ENCODE assay signal across 19 cellular contexts in genomic region chr3:177622520-177622919, GRCh38.
A peak's percentile ranks its signal among the peaks of the same experiment; 100 is the strongest.
DNase-seq lines count a peak whose midpoint lies in the region; ATAC-seq and TF ChIP-seq lines count a peak whose summit lies in the region.
"Had no signal": no experiment of that assay in that cellular context is flagged by ENCODE, and none has a peak within 500 bp of the region (broad histone marks: within the 10 kb centered on the region; RNA-seq: fewer than 3 reads in every experiment).

No MANE protein-coding gene starts in this region.

- H3K4me3 Mint-ChIP-seq in Caco-2 (ENCODE audit: unreplicated experiment) = no peak overlapping the region
- H3K4me3 Mint-ChIP-seq in mesothelial cell of epicardium = no peak overlapping the region
- H3K4me3 Mint-ChIP-seq: activated naive CD8-positive, alpha-beta T cell had no signal

- intact Hi-C loops in Caco-2 (cut with micrococcal nuclease; ENCODE audit: unreplicated experiment) = loop anchor here (1.0 kb wide), 2 partner anchors 50 to 155 kb away; no protein-coding TSS in a partner anchor

- H3K9me3 Mint-ChIP-seq in Caco-2 (ENCODE audit: unreplicated experiment) (no peaks in the 10 kb centered on the region), mesothelial cell of epicardium (peaks cover 5% of the 10 kb centered on the region)

- CTCF ChIA-PET in Caco-2 (lab: Charles Lee) = interaction anchor here (0.7 to 1.1 kb wide), 6 partner anchors 8 to 763 kb away, joined by 3 to 11 read pairs (median 4); no protein-coding TSS in a partner anchor

- TF ChIP-seq EP300 in Ishikawa (IDR thresholded peaks at IDR 0.05; ENCODE audit: borderline replicate concordance) = no peak

- H3K27me3 Mint-ChIP-seq in Caco-2 (ENCODE audit: insufficient read depth, unreplicated experiment) (no peaks in the 10 kb centered on the region), mesothelial cell of epicardium (ENCODE audit: low read depth) (no peaks in the 10 kb centered on the region)
- H3K27me3 Mint-ChIP-seq: activated naive CD8-positive, alpha-beta T cell had no signal

- H3K4me1 Mint-ChIP-seq in Caco-2 (ENCODE audit: low read depth, unreplicated experiment) = peaks cover 31% of the 10 kb centered on the region
- H3K4me1 Mint-ChIP-seq in mesothelial cell of epicardium = peaks cover 33% of the 10 kb centered on the region

- no peak for ATAC-seq in HG02642 (IDR thresholded peaks at IDR 0.05; ENCODE audit: poor library complexity, unreplicated experiment)
- no peak for ATAC-seq in GM18519 (IDR thresholded peaks at IDR 0.05; ENCODE audit: low FRiP score, unreplicated experiment)
- no peak for ATAC-seq in GM18505 (IDR thresholded peaks at IDR 0.05; ENCODE audit: unreplicated experiment)

- no peak overlapping the region for H3K4me3 ChIP-seq in Caco-2 (ENCODE audit: low read depth, low read length)
- H3K4me3 ChIP-seq: colonic mucosa, Peyer's patch, right lobe of liver, thyroid gland had no signal

- BruUV-seq in Caco-2 (replicated peaks; lab: Mats Ljungman, UMichigan) = no TSS peak

- no peaks in the 10 kb centered on the region for H3K27me3 ChIP-seq in Caco-2 (replicated peaks; ENCODE audit: control insufficient read depth, insufficient read depth, low read length)
- H3K27me3 ChIP-seq: colonic mucosa, Peyer's patch, right lobe of liver, thyroid gland had no signal

- DNase-seq in Caco-2 (peak in 1 of 2 experiments; percentile 36), dermis microvascular lymphatic vessel endothelial cell (ENCODE audit: low read depth in 2 of 2) (peak; percentile 72 to 80), mesothelial cell of epicardium (ENCODE audit: low spot score in 2 of 2, unreplicated experiment in 2 of 2) (no peak)
- DNase-seq: AML-193; colonic mucosa; GOT3; Kasumi-1; NCI-H1436; occipital lobe; Peyer's patch; right lobe of liver; stimulated activated naive CD4-positive, alpha-beta T cell; T1000; thyroid gland had no signal

- H3K27ac Mint-ChIP-seq in Caco-2 (ENCODE audit: unreplicated experiment) (peak overlapping the region; percentile 25), mesothelial cell of epicardium (peak overlapping the region; percentile 17)
- H3K27ac Mint-ChIP-seq: activated naive CD8-positive, alpha-beta T cell had no signal

- peak; percentile 34; the same call in 1 of the 2 replicates for TF ChIP-seq RAD21 in Ishikawa (IDR thresholded peaks at IDR 0.05; ENCODE audit: low read depth)

- POLR2A ChIA-PET in Caco-2 (lab: Charles Lee) = interaction anchor here (0.6 kb wide), 1 partner anchor 416 kb away, joined by 3 read pairs; no protein-coding TSS in a partner anchor

- H3K36me3 Mint-ChIP-seq in Caco-2 (ENCODE audit: insufficient read depth, unreplicated experiment) = no peaks in the 10 kb centered on the region
- no peaks in the 10 kb centered on the region for H3K36me3 Mint-ChIP-seq in mesothelial cell of epicardium
- H3K36me3 Mint-ChIP-seq: activated naive CD8-positive, alpha-beta T cell had no signal

- no peak for TF ChIP-seq POLR2A in GM18505 (IDR thresholded peaks at IDR 0.05; ENCODE audit: borderline replicate concordance, extremely low read depth, insufficient read depth, insufficient read length)

- TF ChIP-seq CTCF in Caco-2 (IDR thresholded peaks at IDR 0.05; ENCODE audit: insufficient read depth in 1 of 2, low read depth in 1 of 2, low read length in 1 of 2, severe bottlenecking in 1 of 2, unreplicated experiment in 1 of 2) (peak in 1 of 2 experiments; percentile 43), mesothelial cell of epicardium (IDR thresholded peaks at IDR 0.05; ENCODE audit: unreplicated experiment) (no peak)

- no peaks in the 10 kb centered on the region for H3K36me3 ChIP-seq in Caco-2 (ENCODE audit: control insufficient read depth, insufficient read depth, low read length)
- H3K36me3 ChIP-seq: colonic mucosa, Peyer's patch, right lobe of liver, thyroid gland had no signal

- no peaks in the 10 kb centered on the region; the same call in 1 of the 2 replicates for H3K9me3 ChIP-seq in Caco-2
- H3K9me3 ChIP-seq: colonic mucosa, Peyer's patch, right lobe of liver, thyroid gland had no signal

- peaks cover 21% of the 10 kb centered on the region for H3K4me1 ChIP-seq in Caco-2
- H3K4me1 ChIP-seq: colonic mucosa, Peyer's patch had no signal

TF ChIP-seq in Ishikawa, 13 proteins besides CTCF, POLR2A, EP300 and RAD21:
- TF ChIP-seq YY1 (IDR thresholded peaks at IDR 0.05; ENCODE audit: low read depth) = no peak
- TF ChIP-seq EGR1 (IDR thresholded peaks at IDR 0.05) = no peak
- TF ChIP-seq CEBPB (IDR thresholded peaks at IDR 0.05) = no peak
- 0 out of 2 replicates have a peak, but pooled peaks have one; percentile 5 for TF ChIP-seq NFIC (IDR thresholded peaks at IDR 0.05)
TF ChIP-seq in Ishikawa: peak in this region for 1.

Comparison
In these comparisons a context has a peak if more than half of its experiments do, and no peak if none do; other contexts are left out.
1. DNase-seq: peak in dermis microvascular lymphatic vessel endothelial cell (2 of 2); none in mesothelial cell of epicardium (0 of 2).